In the genomic region with DNA sequence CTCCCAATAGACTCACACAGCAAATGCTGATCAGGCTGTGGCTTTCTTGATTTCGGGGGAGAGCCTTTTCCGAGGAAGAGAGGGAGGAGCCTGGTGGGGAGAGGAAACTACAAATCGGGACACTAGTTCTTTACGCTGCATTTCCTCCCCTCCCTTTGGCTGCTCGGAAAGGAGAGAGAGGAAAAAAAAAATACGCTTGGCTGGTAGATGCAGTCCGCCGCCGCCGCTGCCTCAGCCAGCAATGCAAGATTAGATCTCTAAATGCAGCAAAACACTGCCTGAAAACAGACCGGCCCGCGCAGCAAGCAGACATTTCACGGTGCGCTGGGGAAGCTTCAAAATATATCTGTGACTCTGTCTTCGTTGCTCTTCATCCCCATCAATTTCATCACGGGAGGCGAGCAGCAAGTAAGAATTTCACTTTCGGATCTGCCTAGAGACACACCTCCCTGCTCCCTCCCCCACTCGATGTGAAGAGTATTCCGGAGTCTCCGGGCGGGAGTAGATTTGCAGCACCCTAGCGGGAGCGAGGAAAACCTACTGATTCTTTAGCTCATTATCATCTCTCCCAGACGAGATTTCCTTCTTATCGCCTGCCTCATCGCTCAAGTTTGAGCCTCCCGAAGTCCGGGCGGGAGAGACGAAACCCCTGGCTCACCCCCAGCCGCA, we compare ENCODE assay signal across 9 cellular contexts. TPM values are rescaled to one million over a fixed set of nuclear protein-coding genes. Genes with fewer than 3 reads are reported as not detected.
A peak's percentile ranks its signal among the peaks of the same experiment; 100 is the strongest.
DNase-seq lines count a peak whose midpoint lies in the region; ATAC-seq and TF ChIP-seq lines count a peak whose summit lies in the region.
"Had no signal": no experiment of that assay in that cellular context is flagged by ENCODE, and none has a peak within 500 bp of the region (broad histone marks: within the 10 kb centered on the region; RNA-seq: fewer than 3 reads in every experiment).

A gene with protein sequence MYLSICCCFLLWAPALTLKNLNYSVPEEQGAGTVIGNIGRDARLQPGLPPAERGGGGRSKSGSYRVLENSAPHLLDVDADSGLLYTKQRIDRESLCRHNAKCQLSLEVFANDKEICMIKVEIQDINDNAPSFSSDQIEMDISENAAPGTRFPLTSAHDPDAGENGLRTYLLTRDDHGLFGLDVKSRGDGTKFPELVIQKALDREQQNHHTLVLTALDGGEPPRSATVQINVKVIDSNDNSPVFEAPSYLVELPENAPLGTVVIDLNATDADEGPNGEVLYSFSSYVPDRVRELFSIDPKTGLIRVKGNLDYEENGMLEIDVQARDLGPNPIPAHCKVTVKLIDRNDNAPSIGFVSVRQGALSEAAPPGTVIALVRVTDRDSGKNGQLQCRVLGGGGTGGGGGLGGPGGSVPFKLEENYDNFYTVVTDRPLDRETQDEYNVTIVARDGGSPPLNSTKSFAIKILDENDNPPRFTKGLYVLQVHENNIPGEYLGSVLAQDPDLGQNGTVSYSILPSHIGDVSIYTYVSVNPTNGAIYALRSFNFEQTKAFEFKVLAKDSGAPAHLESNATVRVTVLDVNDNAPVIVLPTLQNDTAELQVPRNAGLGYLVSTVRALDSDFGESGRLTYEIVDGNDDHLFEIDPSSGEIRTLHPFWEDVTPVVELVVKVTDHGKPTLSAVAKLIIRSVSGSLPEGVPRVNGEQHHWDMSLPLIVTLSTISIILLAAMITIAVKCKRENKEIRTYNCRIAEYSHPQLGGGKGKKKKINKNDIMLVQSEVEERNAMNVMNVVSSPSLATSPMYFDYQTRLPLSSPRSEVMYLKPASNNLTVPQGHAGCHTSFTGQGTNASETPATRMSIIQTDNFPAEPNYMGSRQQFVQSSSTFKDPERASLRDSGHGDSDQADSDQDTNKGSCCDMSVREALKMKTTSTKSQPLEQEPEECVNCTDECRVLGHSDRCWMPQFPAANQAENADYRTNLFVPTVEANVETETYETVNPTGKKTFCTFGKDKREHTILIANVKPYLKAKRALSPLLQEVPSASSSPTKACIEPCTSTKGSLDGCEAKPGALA (N-terminal part only) (plus strand): TSS at position 138 of the 669 bp plus-strand sequence. CDS start 803 bp downstream, outside the sequence.

- H3K9me2 ChIP-seq in hepatocyte (replicated peaks; ENCODE audit: insufficient read depth): no peaks in the 10 kb centered on the region

- peaks cover 45% of the 10 kb centered on the region for H3K4me1 Mint-ChIP-seq in CD4-positive, alpha-beta T cell (ENCODE audit: low read depth)

- DNase-seq in CD4-positive, alpha-beta T cell: peak in 1 of 10 experiments; percentile 11
- DNase-seq in NCI-H1417 treated with DMSO at 0.1 percent for 48 hours (lab: John Stamatoyannopoulos, UW) (peak; percentile 41), astrocyte of the spinal cord (ENCODE audit: low read depth, low spot score) (peak; percentile 60), hepatocyte (ENCODE audit: low spot score) (peak; percentile 64), prostate gland (ENCODE audit: low spot score) (no peak), cerebellar nuclear complex (lab: John Stamatoyannopoulos, UW) (no peak)

- H3K36me3 ChIP-seq in hepatocyte (replicated peaks; ENCODE audit: insufficient read depth, low read depth) (no peaks in the 10 kb centered on the region), prostate gland (no peaks in the 10 kb centered on the region)

- 2% methylated on average over 33 of the region's 33 CpGs for WGBS in hepatocyte (ENCODE audit: low lambda C conversion rate, missing lambda C conversion rate)
- WGBS in prostate gland: 7% methylated on average over 33 of the region's 33 CpGs

- H3K9me3 ChIP-seq in CD4-positive, alpha-beta T cell (ENCODE audit: control insufficient read depth, low read length): no peaks in the 10 kb centered on the region
- H3K9me3 ChIP-seq in hepatocyte (ENCODE audit: low read depth): no peaks in the 10 kb centered on the region
- no peaks in the 10 kb centered on the region for H3K9me3 ChIP-seq in prostate gland

- no peaks in the 10 kb centered on the region for H4K20me1 ChIP-seq in hepatocyte (ENCODE audit: insufficient read depth, poor library complexity, severe bottlenecking)

- H3K79me2 ChIP-seq in hepatocyte: peaks cover 7% of the 10 kb centered on the region

- intact Hi-C loops in CD4-positive, alpha-beta T cell (cut with DNase I, micrococcal nuclease): no loop called here
- intact Hi-C loops in prostate gland (cut with DNase I): no loop called here

- H3K27ac Mint-ChIP-seq in CD4-positive, alpha-beta T cell: no peak within 1 kb of the TSS

- in situ Hi-C loops in astrocyte of the spinal cord (cut with HindIII; ENCODE audit: low sequenced_read_pairs): no loop called here

- TF ChIP-seq CTCF in CD4-positive, alpha-beta T cell (IDR thresholded peaks at IDR 0.05): no peak
- TF ChIP-seq CTCF in astrocyte of the spinal cord (IDR thresholded peaks at IDR 0.05; ENCODE audit: low read depth, low read length) (no peak), hepatocyte (IDR thresholded peaks at IDR 0.05; ENCODE audit: poor library complexity) (no peak), prostate gland (IDR thresholded peaks at IDR 0.05) (no peak)

- POLR2A ChIA-PET in CD4-positive, alpha-beta T cell (lab: Charles Lee): no interaction called here

- peaks cover 78% of the 10 kb centered on the region for H3K27me3 Mint-ChIP-seq in CD4-positive, alpha-beta T cell

- no peaks in the 10 kb centered on the region for H3K9me3 Mint-ChIP-seq in CD4-positive, alpha-beta T cell

- no peak within 1 kb of the TSS for H3K27ac ChIP-seq in CD4-positive, alpha-beta T cell (ENCODE audit: low read depth, low read length)
- H3K27ac ChIP-seq in hepatocyte (peak within 1 kb of the TSS; percentile 41), prostate gland (no peak within 1 kb of the TSS)
- H3K27ac ChIP-seq: epithelial cell of prostate had no signal

- ATAC-seq in CD4-positive, alpha-beta T cell (ENCODE audit: poor library complexity): peak; percentile 25
- ATAC-seq in GM18907 (IDR thresholded peaks at IDR 0.05; ENCODE audit: unreplicated experiment) (no peak), HG02763 (IDR thresholded peaks at IDR 0.05; ENCODE audit: unreplicated experiment) (no peak)

- H3K4me1 ChIP-seq in hepatocyte (ENCODE audit: insufficient read depth): peaks cover 11% of the 10 kb centered on the region
- no peaks in the 10 kb centered on the region for H3K4me1 ChIP-seq in prostate gland (replicated peaks)

- peak within 1 kb of the TSS; percentile 73 for H2AFZ ChIP-seq in hepatocyte

- no peak for TF ChIP-seq POLR2A in prostate gland (IDR thresholded peaks at IDR 0.05)

- H3K4me3 Mint-ChIP-seq in CD4-positive, alpha-beta T cell: peak within 1 kb of the TSS; percentile 83

- H3K4me3 ChIP-seq in astrocyte of the spinal cord (ENCODE audit: low read depth, low read length) (peak within 1 kb of the TSS; percentile 55), hepatocyte (peak within 1 kb of the TSS; percentile 80), prostate gland (peak within 1 kb of the TSS; percentile 19 to 25)

- peaks cover 60% of the 10 kb centered on the region for H3K27me3 ChIP-seq in CD4-positive, alpha-beta T cell (ENCODE audit: control insufficient read depth, insufficient read depth, low read length)
- H3K27me3 ChIP-seq in hepatocyte (peaks cover 29% of the 10 kb centered on the region), prostate gland (replicated peaks; ENCODE audit: insufficient read depth) (peaks cover 21% of the 10 kb centered on the region)

- no peaks in the 10 kb centered on the region for H3K36me3 Mint-ChIP-seq in CD4-positive, alpha-beta T cell (ENCODE audit: low read depth)

- CTCF ChIA-PET in CD4-positive, alpha-beta T cell (lab: Charles Lee): no interaction called here

- H3K4me2 ChIP-seq in hepatocyte: peak within 1 kb of the TSS; percentile 94

RNA-seq across cellular contexts. Expression of the gene that starts here (rescaled TPM):
- under 1 TPM in 1 of 2 experiments, not detected in 1; 0.05 TPM for total RNA-seq in CD4-positive, alpha-beta T cell
- total RNA-seq in hepatocyte (10.2 and 10.3 TPM in 2 replicates), prostate gland (10 to 100 TPM in 1 of 2 donors, 1 to 10 TPM in 1; 2.5 to 13.7 TPM)
- polyA plus RNA-seq in hepatocyte: 3.2 and 3.5 TPM in 2 replicates

Comparison
In these comparisons a context has a peak if more than half of its experiments do, and no peak if none do; other contexts are left out.
1. Peak in ATAC-seq in CD4-positive, alpha-beta T cell; RNA of the gene not detected or under 1 TPM.
2. DNase-seq: peak in NCI-H1417 treated with DMSO at 0.1 percent for 48 hours (single experiment), astrocyte of the spinal cord (single experiment) and hepatocyte (single experiment); none in prostate gland (single experiment) and cerebellar nuclear complex (0 of 2).
3. H3K4me3 ChIP-seq: peak in every context shown above with its lines; median percentile 80 in hepatocyte; 55 in astrocyte of the spinal cord; 22 in prostate gland.